Comparison of ENCODE assay signal across 22 cellular contexts in genomic region chr2:140997997-140998396, GRCh38.
A peak's percentile ranks its signal among the peaks of the same experiment; 100 is the strongest.
DNase-seq lines count a peak whose midpoint lies in the region; ATAC-seq and TF ChIP-seq lines count a peak whose summit lies in the region.
"Had no signal": no experiment of that assay in that cellular context is flagged by ENCODE, and none has a peak within 500 bp of the region (broad histone marks: within the 10 kb centered on the region; RNA-seq: fewer than 3 reads in every experiment).

No MANE protein-coding gene starts in this region.

- H2AFZ ChIP-seq in SK-N-SH (ENCODE audit: low read depth), result peak overlapping the region; percentile 22; the same call in 1 of the 2 replicates

- CTCF ChIA-PET in SK-N-SH (lab: Yijun Ruan, JAX), result no interaction called here

- H3K36me3 ChIP-seq in SK-N-SH (replicated peaks in 1 of 2; ENCODE audit: control insufficient read depth in 1 of 2, insufficient read depth in 2 of 2, low read length in 1 of 2) (no peaks in the 10 kb centered on the region), adipocyte (ENCODE audit: control insufficient read depth, insufficient read depth, low read length, severe bottlenecking) (no peaks in the 10 kb centered on the region), suprapubic skin (no peaks in the 10 kb centered on the region)
- H3K36me3 ChIP-seq: BLaER1 treated with 17β-estradiol and CSF1 and Interleukin-3, amounts not matched to agents 10 nM and 100 nM; MG63 had no signal

- peak overlapping the region in 1 of 2 experiments; percentile 51; a peak in 2 of 4 replicates for H3K27ac ChIP-seq in SK-N-SH (ENCODE audit: low read depth in 2 of 2, low read length in 1 of 2)
- H3K27ac ChIP-seq in suprapubic skin, result peak overlapping the region; percentile 44
- no peak overlapping the region for H3K27ac ChIP-seq in caudate nucleus (ENCODE audit: low read depth, low read length)
- H3K27ac ChIP-seq: BLaER1 treated with 17β-estradiol and CSF1 and Interleukin-3, amounts not matched to agents 10 nM and 100 nM; KMS-11; SK-N-MC had no signal

- DNase-seq in SK-N-SH (no peak), adipocyte (ENCODE audit: low read depth) (peak; percentile 18), iris pigment epithelial cell (ENCODE audit: low read depth) (peak; percentile 24), suprapubic skin (ENCODE audit: low spot score in 2 of 2) (no peak), NCI-H2196 treated with DMSO at 0.1 percent for 48 hours (lab: John Stamatoyannopoulos, UW; ENCODE audit: unreplicated experiment) (no peak), islet precursor cell (no peak), caudate nucleus (lab: John Stamatoyannopoulos, UW) (no peak)
- DNase-seq: 8988T, DND-41, GF-D8, MG63, NCI-H1436, NCI-H2029, NCI-H2171, NCI-H510A, Right ventricle myocardium superior had no signal

- no peak for TF ChIP-seq POLR2A in suprapubic skin (IDR thresholded peaks at IDR 0.05)

- no peak overlapping the region for H3K9ac ChIP-seq in SK-N-SH
- H3K9ac ChIP-seq in adipocyte (ENCODE audit: low read length), result peak overlapping the region; percentile 60
- H3K9ac ChIP-seq: BLaER1 treated with 17β-estradiol and CSF1 and Interleukin-3, amounts not matched to agents 10 nM and 100 nM; KMS-11 had no signal

- no peaks in the 10 kb centered on the region for H3K9me2 ChIP-seq in SK-N-SH

- TF ChIP-seq EP300 in SK-N-SH (IDR thresholded peaks at IDR 0.05; ENCODE audit: borderline replicate concordance in 1 of 2, low read depth in 1 of 2, low read length in 1 of 2), result no peak
- no peak for TF ChIP-seq EP300 in suprapubic skin (IDR thresholded peaks at IDR 0.05)

- H4K20me1 ChIP-seq in SK-N-SH (ENCODE audit: insufficient read depth), result no peaks in the 10 kb centered on the region
- H4K20me1 ChIP-seq: BLaER1 treated with 17β-estradiol and CSF1 and Interleukin-3, amounts not matched to agents 10 nM and 100 nM had no signal

- TF ChIP-seq RAD21 in SK-N-SH (IDR thresholded peaks at IDR 0.05; ENCODE audit: low read length), result no peak

- no peak for TF ChIP-seq CTCF in SK-N-SH (IDR thresholded peaks at IDR 0.05)
- no peak for TF ChIP-seq CTCF in suprapubic skin (IDR thresholded peaks at IDR 0.05)

- H3F3A ChIP-seq in SK-N-SH (replicated peaks; ENCODE audit: insufficient read depth), result peaks cover 5% of the 10 kb centered on the region

- POLR2A ChIA-PET in SK-N-SH (lab: Yijun Ruan, JAX), result no interaction called here

- ATAC-seq in SK-N-SH treated with all-trans-retinoic acid at 6 μM for 48 hours, result no peak; the same call in 2 of the 3 replicates
- ATAC-seq: HepG2, Panc1 had no signal

- no peaks in the 10 kb centered on the region for H3K9me3 ChIP-seq in SK-N-SH
- no peaks in the 10 kb centered on the region for H3K9me3 ChIP-seq in adipocyte (ENCODE audit: control insufficient read depth, low read length)
- no peaks in the 10 kb centered on the region for H3K9me3 ChIP-seq in suprapubic skin
- H3K9me3 ChIP-seq: BLaER1 treated with 17β-estradiol and CSF1 and Interleukin-3, amounts not matched to agents 10 nM and 100 nM; MG63 had no signal

- H3K79me2 ChIP-seq in SK-N-SH (ENCODE audit: insufficient read depth), result no peaks in the 10 kb centered on the region

- H3K4me2 ChIP-seq in SK-N-SH, result no peak overlapping the region
- H3K4me2 ChIP-seq: BLaER1 treated with 17β-estradiol and CSF1 and Interleukin-3, amounts not matched to agents 10 nM and 100 nM; KMS-11 had no signal

- H3K4me1 ChIP-seq in SK-N-SH (ENCODE audit: control insufficient read depth in 1 of 2, insufficient read depth in 2 of 2, low read depth in 1 of 2, low read length in 1 of 2) (peaks cover 0 to 5% of the 10 kb centered on the region in 2 experiments; a peak in 1 of 4 replicates), adipocyte (ENCODE audit: control insufficient read depth, insufficient read depth, low read length) (peaks cover 35% of the 10 kb centered on the region), suprapubic skin (no peaks in the 10 kb centered on the region)
- H3K4me1 ChIP-seq: BLaER1 treated with 17β-estradiol and CSF1 and Interleukin-3, amounts not matched to agents 10 nM and 100 nM had no signal

- H3K4me3 ChIP-seq in SK-N-SH (ENCODE audit: low read depth in 2 of 2, low read length in 1 of 2) (no peak overlapping the region), adipocyte (ENCODE audit: low read length) (peak overlapping the region; percentile 30), suprapubic skin (no peak overlapping the region)
- H3K4me3 ChIP-seq: BLaER1 treated with 17β-estradiol and CSF1 and Interleukin-3, amounts not matched to agents 10 nM and 100 nM; MG63; SK-N-MC had no signal

- H3K27me3 ChIP-seq in SK-N-SH (ENCODE audit: insufficient read depth) (no peaks in the 10 kb centered on the region), adipocyte (replicated peaks; ENCODE audit: control insufficient read depth, insufficient read depth, low read length) (no peaks in the 10 kb centered on the region), suprapubic skin (no peaks in the 10 kb centered on the region)
- H3K27me3 ChIP-seq: BLaER1 treated with 17β-estradiol and CSF1 and Interleukin-3, amounts not matched to agents 10 nM and 100 nM; MG63 had no signal

TF ChIP-seq in SK-N-SH, 30 proteins besides CTCF, POLR2A, EP300 and RAD21:
- TF ChIP-seq JUND (IDR thresholded peaks at IDR 0.05) (peak; percentile 31; the same call in 1 of the 2 replicates), NRF1 (IDR thresholded peaks at IDR 0.05; ENCODE audit: low read depth, low read length) (no peak)
TF ChIP-seq in SK-N-SH: peak in this region for 1.

TF ChIP-seq in SK-N-SH treated with all-trans-retinoic acid at 6 μM for 48 hours, 23 proteins besides CTCF, POLR2A, EP300 and RAD21:
- no peak for TF ChIP-seq OSR1 (CRISPR knock-in tag; IDR thresholded peaks at IDR 0.05)
- TF ChIP-seq CSDC2 (CRISPR knock-in tag; IDR thresholded peaks at IDR 0.05), result no peak

Comparison
In these comparisons a context has a peak if more than half of its experiments do, and no peak if none do; other contexts are left out.
1. DNase-seq: peak in adipocyte (single experiment) and iris pigment epithelial cell (single experiment); none in SK-N-SH (single experiment), suprapubic skin (0 of 2), NCI-H2196 treated with DMSO at 0.1 percent for 48 hours (single experiment), islet precursor cell (single experiment) and caudate nucleus (0 of 61).